Comparison of ENCODE assay signal across 19 cellular contexts in the genomic region with DNA sequence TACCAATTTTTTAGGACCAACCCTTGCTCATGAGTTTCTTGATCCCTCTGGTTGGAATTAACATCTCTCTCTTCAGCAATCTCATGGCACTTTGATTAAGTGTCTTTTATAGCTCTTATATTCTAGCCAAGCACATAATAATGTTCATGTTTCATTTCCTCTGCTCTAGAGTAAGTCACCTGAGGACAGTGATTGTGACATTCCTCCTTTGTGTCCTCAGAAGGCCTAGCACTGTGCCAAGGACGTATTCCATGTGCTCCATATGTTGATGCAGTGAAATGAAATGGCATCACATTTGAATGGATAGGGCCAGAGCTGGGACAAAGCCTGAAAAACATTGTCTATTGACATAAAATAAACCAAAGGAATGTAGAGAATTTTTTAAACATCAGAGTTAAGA.
DNase-seq lines count a peak whose midpoint lies in the region; TF ChIP-seq lines count a peak whose summit lies in the region.
"Had no signal": no experiment of that assay in that cellular context is flagged by ENCODE, and none has a peak within 500 bp of the region (broad histone marks: within the 10 kb centered on the region; RNA-seq: fewer than 3 reads in every experiment).

No MANE protein-coding gene starts in this region.

- H3K27me3 ChIP-seq in adipocyte (replicated peaks; ENCODE audit: control insufficient read depth, insufficient read depth, low read length): no peaks in the 10 kb centered on the region

- H3K27ac Mint-ChIP-seq in chondrocyte (ENCODE audit: unreplicated experiment): peak overlapping the region; percentile 60
- peak overlapping the region; percentile 74 for H3K27ac Mint-ChIP-seq in osteocyte (ENCODE audit: unreplicated experiment)
- H3K27ac Mint-ChIP-seq: CD4-positive, CD25-positive, alpha-beta regulatory T cell; CD8-positive, alpha-beta T cell; GM23338; H9 had no signal

- H3K4me1 Mint-ChIP-seq in chondrocyte (ENCODE audit: low read depth): peaks cover 34% of the 10 kb centered on the region
- H3K4me1 Mint-ChIP-seq in osteocyte (ENCODE audit: unreplicated experiment): peaks cover 10% of the 10 kb centered on the region
- H3K4me1 Mint-ChIP-seq: CD4-positive, CD25-positive, alpha-beta regulatory T cell; GM23338; H9 had no signal

- H3K9ac ChIP-seq in adipocyte (ENCODE audit: low read length): no peak overlapping the region

- H3K4me3 ChIP-seq in adipocyte (ENCODE audit: low read length) (no peak overlapping the region), fibroblast of pulmonary artery (replicated peaks; ENCODE audit: low read depth, low read length) (no peak overlapping the region)
- H3K4me3 ChIP-seq: A549, GM23338 had no signal

- H3K36me3 ChIP-seq in adipocyte (ENCODE audit: control insufficient read depth, insufficient read depth, low read length, severe bottlenecking): no peaks in the 10 kb centered on the region

- H3K4me1 ChIP-seq in adipocyte (ENCODE audit: control insufficient read depth, insufficient read depth, low read length): no peaks in the 10 kb centered on the region

- no peaks in the 10 kb centered on the region for H3K9me3 ChIP-seq in adipocyte (ENCODE audit: control insufficient read depth, low read length)
- H3K9me3 ChIP-seq: A549 had no signal

- no peak overlapping the region for H3K4me3 Mint-ChIP-seq in chondrocyte (ENCODE audit: unreplicated experiment)
- no peak overlapping the region for H3K4me3 Mint-ChIP-seq in osteocyte (ENCODE audit: unreplicated experiment)
- H3K4me3 Mint-ChIP-seq: CD4-positive, CD25-positive, alpha-beta regulatory T cell; CD8-positive, alpha-beta T cell; GM23338; H9 had no signal

- no peaks in the 10 kb centered on the region for H3K36me3 Mint-ChIP-seq in chondrocyte (ENCODE audit: low read depth)
- H3K36me3 Mint-ChIP-seq in osteocyte (ENCODE audit: unreplicated experiment): no peaks in the 10 kb centered on the region
- H3K36me3 Mint-ChIP-seq: CD4-positive, CD25-positive, alpha-beta regulatory T cell; CD8-positive, alpha-beta T cell had no signal

- no peak for TF ChIP-seq CTCF in chondrocyte (IDR thresholded peaks at IDR 0.05)
- no peak for TF ChIP-seq CTCF in fibroblast of pulmonary artery (IDR thresholded peaks at IDR 0.05; ENCODE audit: low read length, missing control alignments)
- TF ChIP-seq CTCF in osteocyte (IDR thresholded peaks at IDR 0.05): no peak

- no peaks in the 10 kb centered on the region for H3K27me3 Mint-ChIP-seq in chondrocyte (ENCODE audit: low read depth)
- H3K27me3 Mint-ChIP-seq in osteocyte (ENCODE audit: unreplicated experiment): no peaks in the 10 kb centered on the region
- H3K27me3 Mint-ChIP-seq: CD4-positive, CD25-positive, alpha-beta regulatory T cell had no signal

- H3K9me3 Mint-ChIP-seq in chondrocyte (ENCODE audit: low read depth) (peaks cover 7% of the 10 kb centered on the region), osteocyte (ENCODE audit: unreplicated experiment) (peaks cover 5% of the 10 kb centered on the region)
- H3K9me3 Mint-ChIP-seq: CD8-positive, alpha-beta T cell had no signal

- DNase-seq in adipocyte (ENCODE audit: low read depth) (peak; percentile 5), chondrocyte (ENCODE audit: low spot score) (no peak), fibroblast of pulmonary artery (ENCODE audit: low read depth) (peak; percentile 6), osteocyte (ENCODE audit: extremely low spot score, unreplicated experiment) (no peak), CD1c-positive myeloid dendritic cell (ENCODE audit: extremely low spot score) (no peak), superior temporal gyrus (ENCODE audit: extremely low spot score) (no peak)
- DNase-seq in activated effector memory CD4-positive, alpha-beta T cell treated with Interleukin-2 at 50 U/mL for 16 hours: no peak
- DNase-seq: 8988T; ACHN; AML-193; C1 segment of cervical spinal cord; Caco-2; CD4-positive, CD25-positive, alpha-beta regulatory T cell; CD8-positive, alpha-beta T cell; DMS153; GF-D8; H9 had no signal

Comparison
In these comparisons a context has a peak if more than half of its experiments do, and no peak if none do; other contexts are left out.
1. DNase-seq: peak in adipocyte (single experiment) and fibroblast of pulmonary artery (single experiment); none in chondrocyte (single experiment), osteocyte (single experiment), CD1c-positive myeloid dendritic cell (single experiment), superior temporal gyrus (single experiment) and activated effector memory CD4-positive, alpha-beta T cell treated with Interleukin-2 at 50 U/mL for 16 hours (single experiment).